11 cellular contexts compared by ENCODE assay signal in genomic region chr22:45201678-45202332, GRCh38. TPM values are rescaled to one million over a fixed set of nuclear protein-coding genes. Genes with fewer than 3 reads are reported as not detected.
A peak's percentile ranks its signal among the peaks of the same experiment; 100 is the strongest.
DNase-seq lines count a peak whose midpoint lies in the region; ATAC-seq, FAIRE-seq and TF ChIP-seq lines count a peak whose summit lies in the region.
"Had no signal": no experiment of that assay in that cellular context is flagged by ENCODE, and none has a peak within 500 bp of the region (broad histone marks: within the 10 kb centered on the region; RNA-seq: fewer than 3 reads in every experiment).

No MANE protein-coding gene starts in this region.

- TF ChIP-seq EP300 in HepG2 (IDR thresholded peaks at IDR 0.05; ENCODE audit: low read depth in 2 of 2, low read length in 2 of 2) (no peak), HepG2 (CRISPR knock-in tag; IDR thresholded peaks at IDR 0.05; ENCODE audit: borderline replicate concordance) (no peak), K562 (IDR thresholded peaks at IDR 0.05; ENCODE audit: low read length) (no peak)

- TF ChIP-seq CTCF in HepG2 (CRISPR knock-in tag; IDR thresholded peaks at IDR 0.05) (no peak), right lobe of liver (IDR thresholded peaks at IDR 0.05) (no peak), K562 (IDR thresholded peaks at IDR 0.05 in 2 of 3, conservative IDR thresholded peaks at IDR 0.05 in 1 of 3; ENCODE audit: insufficient read depth in 2 of 3, low read depth in 1 of 3, low read length in 3 of 3) (no peak)

- no peaks in the 10 kb centered on the region for H3K4me1 ChIP-seq in HepG2 (ENCODE audit: insufficient read depth, low read length)
- no peaks in the 10 kb centered on the region for H3K4me1 ChIP-seq in right lobe of liver
- H3K4me1 ChIP-seq in K562 (replicated peaks in 1 of 2; ENCODE audit: control insufficient read depth in 2 of 2, insufficient read depth in 2 of 2, low read length in 2 of 2): peaks cover 0 to 38% of the 10 kb centered on the region in 2 experiments; a peak in 2 of 5 replicates
- H3K4me1 ChIP-seq: gastrocnemius medialis had no signal

- H3K4me2 ChIP-seq in HepG2 (ENCODE audit: low read depth, low read length) (no peak overlapping the region), K562 (ENCODE audit: insufficient read depth, low read length) (no peak overlapping the region)

- TF ChIP-seq RAD21 in HepG2 (CRISPR knock-in tag; IDR thresholded peaks at IDR 0.05) (no peak), K562 (CRISPR knock-in tag; conservative IDR thresholded peaks at IDR 0.05 in 1 of 2, IDR thresholded peaks at IDR 0.05 in 1 of 2) (no peak)

- POLR2A ChIA-PET in HepG2 (lab: Yijun Ruan, JAX) (no interaction called here), K562 (lab: Yijun Ruan, JAX) (no interaction called here)

- CTCF ChIA-PET in HepG2 (lab: Yijun Ruan, JAX; ENCODE audit: low intra/inter-chr PET ratio, low total read pairs) (no interaction called here), K562 (lab: Yijun Ruan, JAX; ENCODE audit: low intra/inter-chr PET ratio) (no interaction called here)

- intact Hi-C loops in HepG2 (cut with micrococcal nuclease; ENCODE audit: unreplicated experiment) (no loop called here), right lobe of liver (cut with DNase I) (no loop called here), K562 (cut with micrococcal nuclease) (loop anchor here (10.0 kb wide), 1 partner anchor 97 kb away; no protein-coding TSS in a partner anchor)

- H3K79me2 ChIP-seq in HepG2 (ENCODE audit: insufficient read depth, low read length) (no peaks in the 10 kb centered on the region), K562 (ENCODE audit: control insufficient read depth, insufficient read depth, low read length) (no peaks in the 10 kb centered on the region)

- no TSS peak for BruUV-seq in HepG2 (replicated peaks; lab: Mats Ljungman, UMichigan)
- BruUV-seq in K562 (replicated peaks; lab: Mats Ljungman, UMichigan): no TSS peak

- WGBS in HepG2 (ENCODE audit: low lambda C conversion rate): 92% methylated on average over 9 of the region's 9 CpGs
- WGBS in right lobe of liver (ENCODE audit: insufficient coverage, low coverage, low lambda C conversion rate, missing lambda C conversion rate): 43% methylated on average over 7 of the region's 9 CpGs
- WGBS in K562 (ENCODE audit: insufficient coverage, low coverage, missing lambda C conversion rate): 12% methylated on average over 8 of the region's 9 CpGs

- no peak for ATAC-seq in HepG2
- ATAC-seq in right lobe of liver: no peak
- ATAC-seq in K562: no peak
- ATAC-seq in HG03520 (IDR thresholded peaks at IDR 0.05; ENCODE audit: unreplicated experiment): no peak
- ATAC-seq: gastrocnemius medialis had no signal

- H4K20me1 ChIP-seq in HepG2 (ENCODE audit: insufficient read depth, low read length): no peaks in the 10 kb centered on the region; the same call in 1 of the 2 replicates
- no peaks in the 10 kb centered on the region; the same call in 1 of the 2 replicates for H4K20me1 ChIP-seq in K562 (replicated peaks; ENCODE audit: control insufficient read depth, insufficient read depth, low read length)

- no peak overlapping the region for H3K27ac ChIP-seq in HepG2 (ENCODE audit: extremely low read length, insufficient read depth, low read length)
- H3K27ac ChIP-seq in right lobe of liver: no peak overlapping the region
- H3K27ac ChIP-seq in K562 (ENCODE audit: extremely low read depth, low read depth, low read length): no peak overlapping the region
- H3K27ac ChIP-seq: gastrocnemius medialis had no signal

- DNase-seq in HepG2 (ENCODE audit: low spot score) (no peak), right lobe of liver (no peak), K562 (ENCODE audit: extremely low read depth in 1 of 4, low spot score in 3 of 4) (no peak), iris pigment epithelial cell (ENCODE audit: low read depth) (peak; percentile 99), urothelium cell line (ENCODE audit: low spot score) (peak; percentile 75), epidermal melanocyte (ENCODE audit: insufficient read length, low spot score) (no peak)
- no peak for DNase-seq in stimulated activated naive CD4-positive, alpha-beta T cell treated with Interleukin-2 at 50 U/mL for 16 hours (lab: John Stamatoyannopoulos, UW)
- DNase-seq: gastrocnemius medialis; small intestine; stimulated activated CD8-positive, alpha-beta memory T cell treated with anti-CD3 and anti-CD28 coated beads, Interleukin-4, amount 100 ng/mL, for 48 hours had no signal

- FAIRE-seq in HepG2 (lab: Jason Lieb, UNC): no peak
- no peak for FAIRE-seq in K562 (lab: Jason Lieb, UNC)
- peak; percentile 68 for FAIRE-seq in urothelium cell line (lab: Jason Lieb, UNC)
- FAIRE-seq: small intestine had no signal

- H3K4me3 ChIP-seq in HepG2 (replicated peaks in 1 of 3; ENCODE audit: insufficient read depth in 1 of 3, low read depth in 2 of 3, low read length in 3 of 3) (no peak overlapping the region), right lobe of liver (no peak overlapping the region), K562 (no peak overlapping the region)
- H3K4me3 ChIP-seq: gastrocnemius medialis had no signal

- peaks cover 6% of the 10 kb centered on the region for H3K9me1 ChIP-seq in K562 (ENCODE audit: control insufficient read depth, insufficient read depth, low read length)

- H3K36me3 ChIP-seq in HepG2 (replicated peaks in 1 of 2; ENCODE audit: control insufficient read depth in 1 of 2, insufficient read depth in 2 of 2, low read length in 2 of 2): peaks cover 18 to 30% of the 10 kb centered on the region in 2 experiments
- peaks cover 0 to 35% (median 7%) of the 10 kb centered on the region in 4 donors for H3K36me3 ChIP-seq in right lobe of liver
- H3K36me3 ChIP-seq in K562 (ENCODE audit: control insufficient read depth, insufficient read depth, low read length): no peaks in the 10 kb centered on the region

- H3K9me3 ChIP-seq in HepG2 (ENCODE audit: low read length) (no peaks in the 10 kb centered on the region), right lobe of liver (no peaks in the 10 kb centered on the region), K562 (replicated peaks; ENCODE audit: control insufficient read depth, insufficient read depth, low read depth, low read length) (no peaks in the 10 kb centered on the region)
- H3K9me3 ChIP-seq: gastrocnemius medialis had no signal

- in situ Hi-C loops in HepG2 (cut with HindIII; ENCODE audit: extremely low pct_ligation_motif_present, low pct_unique_long_range_greater_than_20kb) (no loop called here), K562 (cut with MboI) (no loop called here)

- TF ChIP-seq POLR2A in HepG2 (IDR thresholded peaks at IDR 0.05; ENCODE audit: insufficient read depth in 1 of 2, low read depth in 2 of 2, low read length in 2 of 2): no peak
- no peak for TF ChIP-seq POLR2A in right lobe of liver (IDR thresholded peaks at IDR 0.05)
- TF ChIP-seq POLR2A in K562 (conservative IDR thresholded peaks at IDR 0.05): no peak

- H3K9ac ChIP-seq in HepG2 (ENCODE audit: insufficient read depth, low read depth, low read length) (no peak overlapping the region), K562 (ENCODE audit: insufficient read depth in 1 of 2, low read depth in 2 of 2, low read length in 2 of 2) (no peak overlapping the region)

- no peak overlapping the region for H2AFZ ChIP-seq in HepG2 (ENCODE audit: low read length)
- H2AFZ ChIP-seq in K562 (ENCODE audit: low read depth, low read length): no peak overlapping the region

- H3K27me3 ChIP-seq in HepG2 (ENCODE audit: control insufficient read depth in 1 of 2, insufficient read depth in 2 of 2, low read length in 2 of 2) (no peaks in the 10 kb centered on the region), right lobe of liver (no peaks in the 10 kb centered on the region), K562 (ENCODE audit: control insufficient read depth in 2 of 2, insufficient read depth in 2 of 2, low read length in 2 of 2) (no peaks in the 10 kb centered on the region)
- H3K27me3 ChIP-seq: gastrocnemius medialis had no signal

RNA-seq across cellular contexts. Expression of gene NUP50, which starts 38.1 kb away (rescaled TPM):
- total RNA-seq in HepG2 (2016; rRNA removed; fragmentation: Illumina TruSeq; extraction: Trizol) (52.4 and 71.0 TPM in 2 replicates), right lobe of liver (10 to 100 TPM; 26.4 to 57.2 (median 31.4) TPM), K562 (2014; rRNA removed) (77.6 and 85.3 TPM in 2 replicates), K562 (2014; rRNA removed; fragmentation: Illumina TruSeq; extraction: Trizol) (55.3 and 62.0 TPM in 2 replicates), K562 (2015; rRNA removed; fragmentation: Illumina TruSeq; extraction: Trizol) (61.8 and 62.2 TPM in 2 replicates), K562 (2021) (83.7 and 84.2 TPM in 2 replicates)
- 15.6 and 19.1 TPM in 2 replicates for total RNA-seq in HepG2 (2016; cell fraction: cytosol; rRNA removed; fragmentation: Illumina TruSeq; extraction: Trizol; ENCODE audit: low read depth)
- 52.9 and 65.9 TPM in 2 replicates for total RNA-seq in HepG2 (2016; cell fraction: insoluble cytoplasmic fraction; rRNA removed; fragmentation: Illumina TruSeq; extraction: Trizol)
- total RNA-seq in HepG2 (2016; cell fraction: membrane; rRNA removed; fragmentation: Illumina TruSeq; extraction: Trizol): 34.7 and 35.1 TPM in 2 replicates
- total RNA-seq in HepG2 (2016; cell fraction: nucleus; rRNA removed; fragmentation: Illumina TruSeq; extraction: Trizol): 39.0 and 40.8 TPM in 2 replicates
- polyA plus RNA-seq in HepG2 (2011; rRNA removed) (14.1 and 14.2 TPM in 2 replicates), K562 (2011; rRNA removed) (21.8 and 29.3 TPM in 2 replicates), K562 (2014; fragmentation: Illumina TruSeq; extraction: Trizol) (44.8 and 57.5 TPM in 2 replicates), K562 (2014; fragmentation: Nextera tagmentation; extraction: Ambion mirVana) (10 to 100 TPM; 23.8 to 25.9 TPM), K562 (2014; rRNA removed) (39.3 and 49.3 TPM in 2 replicates)
- 10.3 and 10.4 TPM in 2 replicates for polyA plus RNA-seq in HepG2 (2011; cell fraction: cytosol; rRNA removed)
- 8.3 and 10.9 TPM in 2 replicates for polyA plus RNA-seq in HepG2 (2011; cell fraction: nucleus; rRNA removed)
- polyA plus RNA-seq in HepG2 (2012): 22.4 and 26.0 TPM in 2 replicates
- 3.4 and 4.5 TPM in 2 replicates for polyA plus RNA-seq in HepG2 (2016; cell fraction: cytosol; fragmentation: Illumina TruSeq; extraction: Trizol; ENCODE audit: low read depth)
- polyA plus RNA-seq in HepG2 (2016; cell fraction: insoluble cytoplasmic fraction; fragmentation: Illumina TruSeq; extraction: Trizol; ENCODE audit: low read depth): 52.8 and 53.9 TPM in 2 replicates
- polyA plus RNA-seq in HepG2 (2016; cell fraction: membrane; fragmentation: Illumina TruSeq; extraction: Trizol; ENCODE audit: low read depth): 12.1 and 15.0 TPM in 2 replicates
- polyA plus RNA-seq in HepG2 (2016; cell fraction: nucleus; fragmentation: Illumina TruSeq; extraction: Trizol; ENCODE audit: insufficient read depth, low read depth): 51.2 and 53.1 TPM in 2 replicates
- polyA minus RNA-seq in HepG2 (2011; rRNA and poly(A)+ RNA removed; ENCODE audit: low replicate concordance): 34.7 and 47.0 TPM in 2 replicates
- 14.3 and 15.1 TPM in 2 replicates for polyA minus RNA-seq in HepG2 (2011; cell fraction: cytosol; rRNA and poly(A)+ RNA removed)
- polyA minus RNA-seq in HepG2 (2011; cell fraction: nucleus; rRNA and poly(A)+ RNA removed): 29.2 and 29.4 TPM in 2 replicates
- total RNA-seq in K562 (2011; cell fraction: chromatin; rRNA removed; ENCODE audit: low replicate concordance): 29.2 and 70.6 TPM in 2 replicates
- total RNA-seq in K562 (2011; cell fraction: nucleolus; rRNA removed): 26.7 and 30.3 TPM in 2 replicates
- 33.5 and 52.8 TPM in 2 replicates for total RNA-seq in K562 (2011; cell fraction: nucleoplasm; rRNA removed)
- polyA plus RNA-seq in K562 (2011; cell fraction: cytosol; rRNA removed): 17.4 and 20.5 TPM in 2 replicates
- 16.0 and 30.2 TPM in 2 replicates for polyA plus RNA-seq in K562 (2011; cell fraction: nucleus; rRNA removed)
- polyA plus RNA-seq in K562 (2012): 23.7 and 44.7 TPM in 2 replicates
- polyA minus RNA-seq in K562 (2011; rRNA and poly(A)+ RNA removed): 43.2 and 54.9 TPM in 2 replicates
- 17.9 and 19.7 TPM in 2 replicates for polyA minus RNA-seq in K562 (2011; cell fraction: cytosol; rRNA and poly(A)+ RNA removed)
- 22.3 and 30.1 TPM in 2 replicates for polyA minus RNA-seq in K562 (2011; cell fraction: nucleus; rRNA and poly(A)+ RNA removed)

RNA-seq across cellular contexts. Expression of gene KIAA0930, which starts 38.9 kb away (rescaled TPM):
- total RNA-seq in HepG2 (2016; rRNA removed; fragmentation: Illumina TruSeq; extraction: Trizol): 25.5 and 27.0 TPM in 2 replicates
- total RNA-seq in HepG2 (2016; cell fraction: cytosol; rRNA removed; fragmentation: Illumina TruSeq; extraction: Trizol; ENCODE audit: low read depth): 8.5 and 8.8 TPM in 2 replicates
- 20.2 and 27.2 TPM in 2 replicates for total RNA-seq in HepG2 (2016; cell fraction: insoluble cytoplasmic fraction; rRNA removed; fragmentation: Illumina TruSeq; extraction: Trizol)
- 26.6 and 27.7 TPM in 2 replicates for total RNA-seq in HepG2 (2016; cell fraction: membrane; rRNA removed; fragmentation: Illumina TruSeq; extraction: Trizol)
- 13.4 and 15.4 TPM in 2 replicates for total RNA-seq in HepG2 (2016; cell fraction: nucleus; rRNA removed; fragmentation: Illumina TruSeq; extraction: Trizol)
- 38.2 and 46.3 TPM in 2 replicates for polyA plus RNA-seq in HepG2 (2011; rRNA removed)
- 39.3 and 40.1 TPM in 2 replicates for polyA plus RNA-seq in HepG2 (2011; cell fraction: cytosol; rRNA removed)
- 32.6 and 39.0 TPM in 2 replicates for polyA plus RNA-seq in HepG2 (2011; cell fraction: nucleus; rRNA removed)
- polyA plus RNA-seq in HepG2 (2012): 24.1 and 35.1 TPM in 2 replicates
- 14.2 and 17.6 TPM in 2 replicates for polyA plus RNA-seq in HepG2 (2016; cell fraction: cytosol; fragmentation: Illumina TruSeq; extraction: Trizol; ENCODE audit: low read depth)
- polyA plus RNA-seq in HepG2 (2016; cell fraction: insoluble cytoplasmic fraction; fragmentation: Illumina TruSeq; extraction: Trizol; ENCODE audit: low read depth): 26.4 and 31.5 TPM in 2 replicates
- 30.2 and 31.7 TPM in 2 replicates for polyA plus RNA-seq in HepG2 (2016; cell fraction: membrane; fragmentation: Illumina TruSeq; extraction: Trizol; ENCODE audit: low read depth)
- 28.9 and 29.2 TPM in 2 replicates for polyA plus RNA-seq in HepG2 (2016; cell fraction: nucleus; fragmentation: Illumina TruSeq; extraction: Trizol; ENCODE audit: insufficient read depth, low read depth)
- polyA minus RNA-seq in HepG2 (2011; rRNA and poly(A)+ RNA removed; ENCODE audit: low replicate concordance): 40.1 and 54.5 TPM in 2 replicates
- polyA minus RNA-seq in HepG2 (2011; cell fraction: cytosol; rRNA and poly(A)+ RNA removed): 21.4 and 26.1 TPM in 2 replicates
- polyA minus RNA-seq in HepG2 (2011; cell fraction: nucleus; rRNA and poly(A)+ RNA removed): 4.8 and 8.6 TPM in 2 replicates
- 10 to 100 TPM; 24.5 to 57.9 (median 40.8) TPM for total RNA-seq in right lobe of liver
- total RNA-seq in K562 (2011; cell fraction: chromatin; rRNA removed; ENCODE audit: low replicate concordance): 2.7 and 4.4 TPM in 2 replicates
- 2.4 and 3.7 TPM in 2 replicates for total RNA-seq in K562 (2011; cell fraction: nucleolus; rRNA removed)
- 2.3 and 3.2 TPM in 2 replicates for total RNA-seq in K562 (2011; cell fraction: nucleoplasm; rRNA removed)
- total RNA-seq in K562 (2014; rRNA removed): 8.5 and 11.5 TPM in 2 replicates
- total RNA-seq in K562 (2014; rRNA removed; fragmentation: Illumina TruSeq; extraction: Trizol): 3.0 TPM in 2 replicates
- 5.0 and 5.9 TPM in 2 replicates for total RNA-seq in K562 (2015; rRNA removed; fragmentation: Illumina TruSeq; extraction: Trizol)
- 11.7 and 12.1 TPM in 2 replicates for total RNA-seq in K562 (2021)
- 7.7 and 7.9 TPM in 2 replicates for polyA plus RNA-seq in K562 (2011; rRNA removed)
- polyA plus RNA-seq in K562 (2011; cell fraction: cytosol; rRNA removed): 8.7 and 16.2 TPM in 2 replicates
- 9.8 and 13.3 TPM in 2 replicates for polyA plus RNA-seq in K562 (2011; cell fraction: nucleus; rRNA removed)
- 7.7 and 9.5 TPM in 2 replicates for polyA plus RNA-seq in K562 (2012)
- 6.4 and 8.3 TPM in 2 replicates for polyA plus RNA-seq in K562 (2014; fragmentation: Illumina TruSeq; extraction: Trizol)
- polyA plus RNA-seq in K562 (2014; fragmentation: Nextera tagmentation; extraction: Ambion mirVana): under 1 TPM; 0.24 to 0.46 TPM
- 8.1 and 12.1 TPM in 2 replicates for polyA plus RNA-seq in K562 (2014; rRNA removed)
- polyA minus RNA-seq in K562 (2011; rRNA and poly(A)+ RNA removed): 2.1 and 4.3 TPM in 2 replicates
- 6.1 and 6.6 TPM in 2 replicates for polyA minus RNA-seq in K562 (2011; cell fraction: cytosol; rRNA and poly(A)+ RNA removed)
- 1.1 and 1.8 TPM in 2 replicates for polyA minus RNA-seq in K562 (2011; cell fraction: nucleus; rRNA and poly(A)+ RNA removed)

Comparison
In these comparisons a context has a peak if more than half of its experiments do, and no peak if none do; other contexts are left out.
1. DNase-seq: peak in iris pigment epithelial cell (single experiment) and urothelium cell line (single experiment); none in HepG2 (single experiment), right lobe of liver (0 of 3), K562 (0 of 4), epidermal melanocyte (single experiment) and stimulated activated naive CD4-positive, alpha-beta T cell treated with Interleukin-2 at 50 U/mL for 16 hours (single experiment).
2. Of the 241 proteins assayed by ChIP-seq in both HepG2 and K562: peak only in HepG2: none; only in K562: NFIC; in both: none; in neither: 240.